In genomic region chr2:236242057-236242495, GRCh38 we compare ENCODE assay signal across 29 cellular contexts. TPM values are rescaled to one million over a fixed set of nuclear protein-coding genes. Genes with fewer than 3 reads are reported as not detected.
DNase-seq lines count a peak whose midpoint lies in the region; ATAC-seq and TF ChIP-seq lines count a peak whose summit lies in the region.
"Had no signal": no experiment of that assay in that cellular context is flagged by ENCODE, and none has a peak within 500 bp of the region (broad histone marks: within the 10 kb centered on the region; RNA-seq: fewer than 3 reads in every experiment).

No MANE protein-coding gene starts in this region.

- no peak overlapping the region for H3K27ac Mint-ChIP-seq in endodermal cell

- WGBS in heart left ventricle, 4 donors: 77 to 89% (median 88%) methylated on average over 8 of the region's 8 CpGs
- WGBS in endodermal cell (ENCODE audit: insufficient coverage in 1 of 2, insufficient read length in 1 of 2), 2 experiments: 92 to 93% methylated on average over 5 to 8 of the region's 8 CpGs

- no peaks in the 10 kb centered on the region for H3K36me3 Mint-ChIP-seq in endodermal cell (ENCODE audit: low read depth)

- H3K27ac ChIP-seq in heart left ventricle (peak overlapping the region in 11 of 12 donors; percentile 24 to 96 (median 88)), endodermal cell (ENCODE audit: low read depth, low read length) (no peak overlapping the region), gastrocnemius medialis (peak overlapping the region in 3 of 4 donors; percentile 38 to 90 (median 84))
- H3K27ac ChIP-seq: 22Rv1, RWPE1, SK-N-MC had no signal

- ATAC-seq in heart left ventricle (no peak), Right ventricle myocardium superior (ENCODE audit: poor library complexity) (no peak), gastrocnemius medialis (no peak), GM19035 (IDR thresholded peaks at IDR 0.05; ENCODE audit: unreplicated experiment) (no peak), HG03571 (IDR thresholded peaks at IDR 0.05; ENCODE audit: unreplicated experiment) (no peak)
- ATAC-seq: Panc1 had no signal

- DNase-seq in heart left ventricle (no peak), Right ventricle myocardium superior (no peak), endodermal cell (peak; percentile 23), gastrocnemius medialis (no peak), NCI-H345 (lab: John Stamatoyannopoulos, UW) (no peak)
- DNase-seq: Calu3, DMS79 treated with DMSO at 0.1 percent for 48 hours, GF-D8, KBM-7, MV-4-11, NCI-H1105 treated with DMSO at 0.1 percent for 48 hours, NCI-H146, NCI-H1930, NCI-H2107, NCI-H446 treated with DMSO at 0.1 percent for 48 hours, NCI-H526, SHP77 treated with DMSO at 0.1 percent for 48 hours had no signal

- TF ChIP-seq POLR2A in heart left ventricle (IDR thresholded peaks at IDR 0.05) (no peak), gastrocnemius medialis (IDR thresholded peaks at IDR 0.05) (no peak)

- H3K9ac ChIP-seq in endodermal cell (ENCODE audit: extremely low read depth, low read length, poor library complexity, severe bottlenecking): no peak overlapping the region

- intact Hi-C loops in heart left ventricle (cut with DNase I): no loop called here
- intact Hi-C loops in Right ventricle myocardium superior (cut with DNase I): no loop called here
- intact Hi-C loops in gastrocnemius medialis (cut with DNase I; ENCODE audit: low total_unique reads): loop anchor here (10.0 kb wide), 3 partner anchors 483 to 1393 kb away; no protein-coding TSS in a partner anchor

- in situ Hi-C loops in gastrocnemius medialis (cut with MboI; ENCODE audit: low sequenced_read_pairs in 4 of 4): no loop called here

- H3K9me3 ChIP-seq in heart left ventricle (no peaks in the 10 kb centered on the region), endodermal cell (ENCODE audit: control insufficient read depth, low read length) (no peaks in the 10 kb centered on the region), gastrocnemius medialis (no peaks in the 10 kb centered on the region)

- H3K4me3 ChIP-seq in heart left ventricle (no peak overlapping the region), endodermal cell (ENCODE audit: low read length) (no peak overlapping the region), gastrocnemius medialis (no peak overlapping the region)
- H3K4me3 ChIP-seq: SK-N-MC had no signal

- no peak for TF ChIP-seq CTCF in heart left ventricle (IDR thresholded peaks at IDR 0.05)
- no peak for TF ChIP-seq CTCF in endodermal cell (conservative IDR thresholded peaks at IDR 0.05)
- no peak for TF ChIP-seq CTCF in gastrocnemius medialis (IDR thresholded peaks at IDR 0.05 in 4 of 5, conservative IDR thresholded peaks at IDR 0.05 in 1 of 5)

- H3K4me3 Mint-ChIP-seq in endodermal cell: no peak overlapping the region

- H3K36me3 ChIP-seq in heart left ventricle (no peaks in the 10 kb centered on the region), endodermal cell (ENCODE audit: control insufficient read depth, insufficient read depth, low read length) (no peaks in the 10 kb centered on the region), gastrocnemius medialis (no peaks in the 10 kb centered on the region)

- no peaks in the 10 kb centered on the region for H3K9me3 Mint-ChIP-seq in endodermal cell

- H3K4me1 ChIP-seq in heart left ventricle (peaks cover 0 to 60% (median 12%) of the 10 kb centered on the region in 12 donors), endodermal cell (ENCODE audit: control insufficient read depth, insufficient read depth, low read length) (no peaks in the 10 kb centered on the region), gastrocnemius medialis (peaks cover 39 to 58% of the 10 kb centered on the region in 2 donors)

- H3K4me1 Mint-ChIP-seq in endodermal cell: peaks cover 6% of the 10 kb centered on the region

- H3K27me3 ChIP-seq in heart left ventricle: peaks cover 0 to 24% (median 4%) of the 10 kb centered on the region in 9 donors
- H3K27me3 ChIP-seq in endodermal cell (ENCODE audit: control insufficient read depth, insufficient read depth, low read length, poor library complexity, severe bottlenecking): peaks cover 38% of the 10 kb centered on the region
- H3K27me3 ChIP-seq in gastrocnemius medialis: no peaks in the 10 kb centered on the region

- H3K27me3 Mint-ChIP-seq in endodermal cell (ENCODE audit: insufficient read depth): peaks cover 62% of the 10 kb centered on the region

RNA-seq across cellular contexts. Expression of gene ASB18, which starts 22.1 kb away (rescaled TPM):
- total RNA-seq in heart left ventricle: 10 to 100 TPM in 7 of 9 donors, 1 to 10 TPM in 2; 4.3 to 49.8 (median 18.6) TPM
- 1 to 10 TPM; 6.2 to 6.7 TPM for polyA plus RNA-seq in heart left ventricle
- total RNA-seq in Right ventricle myocardium superior: 4.5 TPM
- not detected for total RNA-seq in endodermal cell
- not detected for polyA plus RNA-seq in endodermal cell (2013, experiment 1 of 2)
- polyA plus RNA-seq in endodermal cell (2013, experiment 2 of 2): not detected
- total RNA-seq in gastrocnemius medialis: under 1 TPM in 2 of 4 donors, not detected in 2; 0.16 to 0.17 TPM
- total RNA-seq: Calu3, H4, HT1080, LHCN-M2, MCF 10A, OCI-LY7 had no signal
- polyA plus RNA-seq: BJ had no signal
